ENCODE assay signal across 8 cellular contexts in the genomic region with DNA sequence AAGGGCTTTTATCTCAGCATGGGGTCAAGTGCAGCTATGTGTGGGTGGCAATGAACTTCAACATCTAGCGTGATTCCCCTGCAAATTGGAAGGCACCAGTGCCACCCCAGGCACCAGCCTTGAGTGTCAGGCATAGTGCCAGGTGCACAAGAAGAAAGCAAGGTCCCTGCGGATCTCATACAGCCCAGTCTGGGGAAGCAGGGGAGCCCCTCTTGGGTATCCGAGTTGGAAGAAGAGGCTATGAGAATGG.
DNase-seq lines count a peak whose midpoint lies in the region; ATAC-seq, FAIRE-seq and TF ChIP-seq lines count a peak whose summit lies in the region.

No MANE protein-coding gene starts in this region.

- peak overlapping the region; percentile 7; the same call in 1 of the 2 replicates for H4K8ac ChIP-seq in H1 (ENCODE audit: extremely low read depth, insufficient read depth, low read length)

- no peaks in the 10 kb centered on the region for H3K36me3 ChIP-seq in BLaER1 treated with 17β-estradiol and CSF1 and Interleukin-3, amounts not matched to agents 10 nM and 100 nM
- no peaks in the 10 kb centered on the region for H3K36me3 ChIP-seq in H1 (ENCODE audit: control insufficient read depth in 2 of 4, insufficient read depth in 4 of 4, low read length in 3 of 4)
- H3K36me3 ChIP-seq in neuron (ENCODE audit: insufficient read depth, low read length), result no peaks in the 10 kb centered on the region

- H3K56ac ChIP-seq in H1 (replicated peaks; ENCODE audit: insufficient read length, low read depth, low read length), result peak overlapping the region; percentile 80

- peaks cover 8 to 10% (median 9%) of the 10 kb centered on the region in 11 experiments; a peak in 20 of 22 replicates for H3K9me3 ChIP-seq in BLaER1 treated with 17β-estradiol and CSF1 and Interleukin-3, amounts not matched to agents 10 nM and 100 nM (replicated peaks in 1 of 11)
- H3K9me3 ChIP-seq in H1 (ENCODE audit: insufficient read depth in 2 of 2, low read depth in 1 of 2, low read length in 1 of 2) (no peaks in the 10 kb centered on the region; a peak in 1 of 4 replicates), neuron (ENCODE audit: low read length) (peaks cover 2% of the 10 kb centered on the region)

- peak overlapping the region; percentile 57; the same call in 1 of the 2 replicates for H2BK20ac ChIP-seq in H1 (ENCODE audit: low read length)

- no peaks in the 10 kb centered on the region for H3K79me1 ChIP-seq in H1 (ENCODE audit: low read depth, low read length)

- peak overlapping the region; percentile 55 for H4K5ac ChIP-seq in H1 (ENCODE audit: insufficient read length, low read depth, low read length)

- TF ChIP-seq POLR2A in NB4 (IDR thresholded peaks at IDR 0.05; ENCODE audit: extremely low read depth, insufficient read length) (no peak), H1 (IDR thresholded peaks at IDR 0.05; ENCODE audit: control extremely low read depth in 1 of 2, low read depth in 2 of 2, low read length in 2 of 2) (no peak)

- H2BK12ac ChIP-seq in H1 (ENCODE audit: low read depth, low read length), result no peak overlapping the region; the same call in 1 of the 2 replicates

- peak overlapping the region; percentile 97; the same call in 1 of the 2 replicates for H2BK15ac ChIP-seq in H1 (ENCODE audit: low read length)

- H3K79me2 ChIP-seq in H1 (ENCODE audit: control insufficient read depth in 1 of 2, insufficient read depth in 2 of 2, low read length in 2 of 2), result no peaks in the 10 kb centered on the region

- no peaks in the 10 kb centered on the region for H3K27me3 ChIP-seq in BLaER1 treated with 17β-estradiol and CSF1 and Interleukin-3, amounts not matched to agents 10 nM and 100 nM
- H3K27me3 ChIP-seq in H1 (replicated peaks in 1 of 4; ENCODE audit: control insufficient read depth in 3 of 4, extremely low read depth in 1 of 4, insufficient read depth in 3 of 4, low read length in 3 of 4), result 0 out of 7 replicates have a peak, but pooled peaks cover 0 to 3% (median 0%) of the 10 kb centered on the region in 4 experiments
- H3K27me3 ChIP-seq in neuron (ENCODE audit: insufficient read depth, low read length), result peaks cover 3% of the 10 kb centered on the region

- peak overlapping the region; percentile 93; the same call in 1 of the 2 replicates for H3K18ac ChIP-seq in H1 (ENCODE audit: extremely low read depth, low read length)

- no peak overlapping the region for H2AK5ac ChIP-seq in H1 (ENCODE audit: low read depth, low read length)

- H4K91ac ChIP-seq in H1 (replicated peaks; ENCODE audit: insufficient read length, low read length), result peak overlapping the region; percentile 91

- no peaks in the 10 kb centered on the region for H4K20me1 ChIP-seq in BLaER1 treated with 17β-estradiol and CSF1 and Interleukin-3, amounts not matched to agents 10 nM and 100 nM
- no peaks in the 10 kb centered on the region for H4K20me1 ChIP-seq in H1 (replicated peaks in 1 of 2; ENCODE audit: control insufficient read depth in 1 of 2, insufficient read depth in 2 of 2, low read length in 2 of 2)

- POLR2A ChIA-PET in H1 (lab: Charles Lee; ENCODE audit: partially characterized antibody), result interaction anchor here (0.7 to 1.4 kb wide), 5 partner anchors 9 to 260 kb away, joined by 3 to 6 read pairs (median 3); no protein-coding TSS in a partner anchor

- no peak overlapping the region for H3K4ac ChIP-seq in H1 (replicated peaks; ENCODE audit: insufficient read length, low read depth, low read length)

- H3K4me2 ChIP-seq in BLaER1 treated with 17β-estradiol and CSF1 and Interleukin-3, amounts not matched to agents 10 nM and 100 nM, result peak overlapping the region; percentile 83 to 98 (median 95)
- H3K4me2 ChIP-seq in H1 (ENCODE audit: insufficient read depth in 1 of 2, low read depth in 2 of 2, low read length in 2 of 2), result peak overlapping the region; percentile 82 to 90

- DNase-seq in NB4 (ENCODE audit: low read depth) (no peak), H1 (ENCODE audit: low read depth in 1 of 2, low spot score in 2 of 2) (no peak), NOMO-1 treated with DMSO at 0.1 percent for 48 hours (lab: John Stamatoyannopoulos, UW; ENCODE audit: unreplicated experiment) (no peak), NCI-H510A (lab: John Stamatoyannopoulos, UW) (no peak)

- peaks cover 39 to 54% (median 45%) of the 10 kb centered on the region in 10 experiments for H3K4me1 ChIP-seq in BLaER1 treated with 17β-estradiol and CSF1 and Interleukin-3, amounts not matched to agents 10 nM and 100 nM
- H3K4me1 ChIP-seq in H1 (replicated peaks in 1 of 4; ENCODE audit: control insufficient read depth in 3 of 4, insufficient read depth in 4 of 4, low read length in 3 of 4), result peaks cover 7 to 10% (median 7%) of the 10 kb centered on the region in 4 experiments
- H3K4me1 ChIP-seq in neuron (ENCODE audit: insufficient read depth, low read length), result peaks cover 10% of the 10 kb centered on the region

- H3K23me2 ChIP-seq in H1 (ENCODE audit: low read depth, low read length), result peaks cover 4% of the 10 kb centered on the region

- peak overlapping the region; percentile 76 to 92 (median 89) for H3K27ac ChIP-seq in BLaER1 treated with 17β-estradiol and CSF1 and Interleukin-3, amounts not matched to agents 10 nM and 100 nM
- H3K27ac ChIP-seq in H1 (ENCODE audit: low read depth, low read length), result peak overlapping the region; percentile 37; the same call in 1 of the 2 replicates

- TF ChIP-seq RAD21 in H1 (IDR thresholded peaks at IDR 0.05 in 1 of 2, conservative IDR thresholded peaks at IDR 0.05 in 1 of 2; ENCODE audit: low read depth in 2 of 2, low read length in 2 of 2), result no peak

- H2BK120ac ChIP-seq in H1 (replicated peaks; ENCODE audit: low read depth, low read length), result peak overlapping the region; percentile 44

- CTCF ChIA-PET in H1 (lab: Charles Lee; ENCODE audit: partially characterized antibody), result interaction anchor here (0.7 to 5.3 kb wide), 31 partner anchors 11 to 436 kb away, joined by 3 to 55 read pairs (median 4); no protein-coding TSS in a partner anchor

- H3K4me3 ChIP-seq in BLaER1 treated with 17β-estradiol and CSF1 and Interleukin-3, amounts not matched to agents 10 nM and 100 nM, result peak overlapping the region; percentile 61 to 79 (median 66)
- peak overlapping the region; percentile 69 for H3K4me3 ChIP-seq in NB4 (ENCODE audit: low read depth, low read length)
- peak overlapping the region; percentile 46 to 65 (median 53) for H3K4me3 ChIP-seq in H1 (ENCODE audit: extremely low read depth in 1 of 4, insufficient read depth in 2 of 4, low read depth in 3 of 4, low read length in 4 of 4)
- peak overlapping the region; percentile 45 for H3K4me3 ChIP-seq in neuron (ENCODE audit: low read length)

- H3K23ac ChIP-seq in H1 (ENCODE audit: insufficient read length), result no peak overlapping the region

- TF ChIP-seq EP300 in H1 (IDR thresholded peaks at IDR 0.05; ENCODE audit: borderline replicate concordance in 1 of 2, low read depth in 2 of 2, low read length in 2 of 2), result no peak

- no peak for TF ChIP-seq CTCF in NB4 (IDR thresholded peaks at IDR 0.05; ENCODE audit: low read depth, low read length)
- TF ChIP-seq CTCF in H1 (IDR thresholded peaks at IDR 0.05; ENCODE audit: control extremely low read depth in 1 of 3, insufficient read depth in 1 of 3, low read depth in 1 of 3, low read length in 3 of 3), result no peak

- H2AFZ ChIP-seq in H1 (ENCODE audit: low read length), result peak overlapping the region; percentile 43
- H2AFZ ChIP-seq in neuron (ENCODE audit: low read depth, low read length), result peak overlapping the region; percentile 61

- H2BK5ac ChIP-seq in H1 (ENCODE audit: low read depth, low read length), result peak overlapping the region; percentile 89

- peak overlapping the region; percentile 75 to 89 (median 86) for H3K9ac ChIP-seq in BLaER1 treated with 17β-estradiol and CSF1 and Interleukin-3, amounts not matched to agents 10 nM and 100 nM
- H3K9ac ChIP-seq in H1 (replicated peaks in 1 of 4; ENCODE audit: extremely low read depth in 1 of 4, low read depth in 3 of 4, low read length in 3 of 4), result peak overlapping the region in 3 of 4 experiments; percentile 67 to 74 (median 71); a peak in 3 of 7 replicates

- FAIRE-seq in H1 (lab: Jason Lieb, UNC), result no peak

- ATAC-seq in GM21447 (IDR thresholded peaks at IDR 0.05; ENCODE audit: unreplicated experiment) (no peak), HG03175 (IDR thresholded peaks at IDR 0.05; ENCODE audit: unreplicated experiment) (no peak)

- H3K14ac ChIP-seq in H1 (ENCODE audit: insufficient read length), result no peak overlapping the region

- WGBS in H1 (ENCODE audit: extremely low coverage in 1 of 2, insufficient coverage in 1 of 2, insufficient read length in 1 of 2, insufficient replicate concordance in 2 of 2, low coverage in 1 of 2, low lambda C conversion rate in 2 of 2, missing lambda C conversion rate in 1 of 2), 2 experiments, result 7% methylated on average over 3 of the region's 3 CpGs; no CpG with 5 or more reads in 1 of the 2 experiments

TF ChIP-seq in H1, 55 proteins besides CTCF, POLR2A, EP300 and RAD21:
- no peak for TF ChIP-seq SIRT6 (IDR thresholded peaks at IDR 0.05; ENCODE audit: low read length)
